28 cellular contexts compared by ENCODE assay signal in genomic region chr6:15076565-15076964, GRCh38.
"Had no signal": no experiment of that assay in that cellular context is flagged by ENCODE, and none has a peak within 500 bp of the region (broad histone marks: within the 10 kb centered on the region; RNA-seq: fewer than 3 reads in every experiment).

No MANE protein-coding gene starts in this region.

- H3K9me3 ChIP-seq: gastrocnemius medialis, right lobe of liver, thoracic aorta, uterus had no signal

- H3K27me3 Mint-ChIP-seq: activated CD4-positive, alpha-beta memory T cell treated with anti-CD3 and anti-CD28 coated beads, Interleukin-2, amount 10 ng/mL, durations not matched to agents 7 days and 5 days; activated CD4-positive, alpha-beta T cell treated with anti-CD3 and anti-CD28 coated beads, Interleukin-2, amount 10 ng/mL, durations not matched to agents 7 days and 5 days; activated naive CD4-positive, alpha-beta T cell treated with anti-CD3 and anti-CD28 coated beads, Interleukin-2, amount 10 ng/mL, durations not matched to agents 7 days and 5 days; activated naive CD8-positive, alpha-beta T cell treated with anti-CD3 and anti-CD28 coated beads, Interleukin-2, amount 10 ng/mL, durations not matched to agents 7 days and 5 days; activated T-cell treated with anti-CD3 and anti-CD28 coated beads, Interleukin-2, amount 50 U/mL, for 24 hours; stimulated activated naive CD8-positive, alpha-beta T cell treated with anti-CD3 and anti-CD28 coated beads, Interleukin-15, Interleukin-2, amounts not matched to agents 100 ng/mL and 50 ng/mL, for 24 hours; type B pancreatic cell had no signal

- H3K27ac ChIP-seq: brain microvascular endothelial cell, gastrocnemius medialis, right lobe of liver, thoracic aorta, uterus, VCaP had no signal

- ATAC-seq: effector memory CD8-positive, alpha-beta T cell; gastrocnemius medialis; left cardiac atrium; naive thymus-derived CD8-positive, alpha-beta T cell; right lobe of liver; stimulated activated effector memory CD8-positive, alpha-beta T cell treated with anti-CD3 and anti-CD28 coated beads, Interleukin-12 subunit alpha, Interleukin-12 subunit beta, amount 100 ng/mL, for 72 hours had no signal

- H3K4me1 ChIP-seq: gastrocnemius medialis, right lobe of liver, uterus had no signal

- H3K9me3 Mint-ChIP-seq: activated CD4-positive, alpha-beta memory T cell treated with anti-CD3 and anti-CD28 coated beads, Interleukin-2, amount 10 ng/mL, durations not matched to agents 7 days and 5 days; activated CD4-positive, alpha-beta T cell treated with anti-CD3 and anti-CD28 coated beads, Interleukin-2, amount 10 ng/mL, durations not matched to agents 7 days and 5 days; activated naive CD4-positive, alpha-beta T cell treated with anti-CD3 and anti-CD28 coated beads, Interleukin-2, amount 10 ng/mL, durations not matched to agents 7 days and 5 days; activated naive CD8-positive, alpha-beta T cell treated with anti-CD3 and anti-CD28 coated beads, Interleukin-2, amount 10 ng/mL, durations not matched to agents 7 days and 5 days; activated T-cell treated with anti-CD3 and anti-CD28 coated beads, Interleukin-2, amount 50 U/mL, for 24 hours; effector memory CD8-positive, alpha-beta T cell; naive thymus-derived CD8-positive, alpha-beta T cell; neural crest cell; stimulated activated effector memory CD8-positive, alpha-beta T cell treated with anti-CD3 and anti-CD28 coated beads, Interleukin-12 subunit alpha, Interleukin-12 subunit beta, amount 100 ng/mL, for 72 hours; stimulated activated naive CD8-positive, alpha-beta T cell treated with anti-CD3 and anti-CD28 coated beads, Interleukin-15, Interleukin-2, amounts not matched to agents 100 ng/mL and 50 ng/mL, for 24 hours; T-helper 1 cell treated with Interleukin-12 subunit alpha and Interleukin-12 subunit beta and Interleukin-4 antibody, amounts not matched to agents 30 μg/mL and 1 μg/mL, for 36 hours had no signal

- H3K4me3 Mint-ChIP-seq: activated CD4-positive, alpha-beta memory T cell treated with anti-CD3 and anti-CD28 coated beads, Interleukin-2, amount 10 ng/mL, durations not matched to agents 7 days and 5 days; activated CD4-positive, alpha-beta T cell treated with anti-CD3 and anti-CD28 coated beads, Interleukin-2, amount 10 ng/mL, durations not matched to agents 7 days and 5 days; activated naive CD4-positive, alpha-beta T cell treated with anti-CD3 and anti-CD28 coated beads, Interleukin-2, amount 10 ng/mL, durations not matched to agents 7 days and 5 days; activated naive CD8-positive, alpha-beta T cell treated with anti-CD3 and anti-CD28 coated beads, Interleukin-2, amount 10 ng/mL, durations not matched to agents 7 days and 5 days; activated T-cell treated with anti-CD3 and anti-CD28 coated beads, Interleukin-2, amount 50 U/mL, for 24 hours; effector memory CD8-positive, alpha-beta T cell; naive thymus-derived CD8-positive, alpha-beta T cell; neural crest cell; stimulated activated effector memory CD8-positive, alpha-beta T cell treated with anti-CD3 and anti-CD28 coated beads, Interleukin-12 subunit alpha, Interleukin-12 subunit beta, amount 100 ng/mL, for 72 hours; stimulated activated naive CD8-positive, alpha-beta T cell treated with anti-CD3 and anti-CD28 coated beads, Interleukin-15, Interleukin-2, amounts not matched to agents 100 ng/mL and 50 ng/mL, for 24 hours; T-helper 1 cell treated with Interleukin-12 subunit alpha and Interleukin-12 subunit beta and Interleukin-4 antibody, amounts not matched to agents 30 μg/mL and 1 μg/mL, for 36 hours; type B pancreatic cell had no signal

- H3K27me3 ChIP-seq: brain microvascular endothelial cell, gastrocnemius medialis, right lobe of liver, uterus had no signal

- H3K4me1 Mint-ChIP-seq: stimulated activated effector memory CD8-positive, alpha-beta T cell treated with anti-CD3 and anti-CD28 coated beads, Interleukin-12 subunit alpha, Interleukin-12 subunit beta, amount 100 ng/mL, for 72 hours had no signal

- H3K4me3 ChIP-seq: gastrocnemius medialis, right lobe of liver, thoracic aorta, uterus had no signal

- H3K36me3 Mint-ChIP-seq: activated naive CD4-positive, alpha-beta T cell treated with anti-CD3 and anti-CD28 coated beads, Interleukin-2, amount 10 ng/mL, durations not matched to agents 7 days and 5 days; activated naive CD8-positive, alpha-beta T cell treated with anti-CD3 and anti-CD28 coated beads, Interleukin-2, amount 10 ng/mL, durations not matched to agents 7 days and 5 days; naive thymus-derived CD8-positive, alpha-beta T cell; stimulated activated effector memory CD8-positive, alpha-beta T cell treated with anti-CD3 and anti-CD28 coated beads, Interleukin-12 subunit alpha, Interleukin-12 subunit beta, amount 100 ng/mL, for 72 hours; type B pancreatic cell had no signal

- H3K36me3 ChIP-seq: brain microvascular endothelial cell, gastrocnemius medialis, right lobe of liver, thoracic aorta, uterus had no signal

- DNase-seq: activated CD4-positive, alpha-beta memory T cell treated with anti-CD3 and anti-CD28 coated beads, Interleukin-2, amount 10 ng/mL, durations not matched to agents 7 days and 5 days; activated CD4-positive, alpha-beta T cell treated with anti-CD3 and anti-CD28 coated beads for 1 hour; activated CD4-positive, alpha-beta T cell treated with anti-CD3 and anti-CD28 coated beads, Interleukin-2, amount 10 ng/mL, durations not matched to agents 7 days and 5 days; activated CD8-positive, alpha-beta memory T cell treated with anti-CD3 and anti-CD28 coated beads, Interleukin-2, amount 50 U/mL, for 48 hours; activated gamma-delta T cell; activated naive CD4-positive, alpha-beta T cell treated with anti-CD3 and anti-CD28 coated beads, Interleukin-2, amount 10 ng/mL, durations not matched to agents 7 days and 5 days; activated naive CD8-positive, alpha-beta T cell treated with anti-CD3 and anti-CD28 coated beads, Interleukin-2, amount 10 ng/mL, durations not matched to agents 7 days and 5 days; activated T-cell treated with anti-CD3 and anti-CD28 coated beads, Interleukin-2, amount 50 U/mL, for 24 hours; caudate nucleus; cortex of kidney; effector memory CD8-positive, alpha-beta T cell; gastrocnemius medialis; hippocampal formation; left cardiac atrium; naive thymus-derived CD8-positive, alpha-beta T cell; right lobe of liver; stimulated activated CD4-positive, alpha-beta T cell treated with anti-CD3 and anti-CD28 coated beads, Interleukin-12 subunit alpha, Interleukin-12 subunit beta, amount 100 ng/mL, for 4 hours; stimulated activated CD4-positive, alpha-beta T cell treated with anti-CD3 and anti-CD28 coated beads, Interleukin-4, amount 100 ng/mL, for 1 hour; T-helper 9 cell; uterus had no signal

- H3K27ac Mint-ChIP-seq: activated CD4-positive, alpha-beta memory T cell treated with anti-CD3 and anti-CD28 coated beads, Interleukin-2, amount 10 ng/mL, durations not matched to agents 7 days and 5 days; activated CD4-positive, alpha-beta T cell treated with anti-CD3 and anti-CD28 coated beads, Interleukin-2, amount 10 ng/mL, durations not matched to agents 7 days and 5 days; activated naive CD4-positive, alpha-beta T cell treated with anti-CD3 and anti-CD28 coated beads, Interleukin-2, amount 10 ng/mL, durations not matched to agents 7 days and 5 days; activated naive CD8-positive, alpha-beta T cell treated with anti-CD3 and anti-CD28 coated beads, Interleukin-2, amount 10 ng/mL, durations not matched to agents 7 days and 5 days; activated T-cell treated with anti-CD3 and anti-CD28 coated beads, Interleukin-2, amount 50 U/mL, for 24 hours; effector memory CD8-positive, alpha-beta T cell; stimulated activated naive CD8-positive, alpha-beta T cell treated with anti-CD3 and anti-CD28 coated beads, Interleukin-15, Interleukin-2, amounts not matched to agents 100 ng/mL and 50 ng/mL, for 24 hours; T-helper 1 cell treated with Interleukin-12 subunit alpha and Interleukin-12 subunit beta and Interleukin-4 antibody, amounts not matched to agents 30 μg/mL and 1 μg/mL, for 36 hours; type B pancreatic cell had no signal
